Comparison of ENCODE assay signal across 1 cellular context in the genomic region with DNA sequence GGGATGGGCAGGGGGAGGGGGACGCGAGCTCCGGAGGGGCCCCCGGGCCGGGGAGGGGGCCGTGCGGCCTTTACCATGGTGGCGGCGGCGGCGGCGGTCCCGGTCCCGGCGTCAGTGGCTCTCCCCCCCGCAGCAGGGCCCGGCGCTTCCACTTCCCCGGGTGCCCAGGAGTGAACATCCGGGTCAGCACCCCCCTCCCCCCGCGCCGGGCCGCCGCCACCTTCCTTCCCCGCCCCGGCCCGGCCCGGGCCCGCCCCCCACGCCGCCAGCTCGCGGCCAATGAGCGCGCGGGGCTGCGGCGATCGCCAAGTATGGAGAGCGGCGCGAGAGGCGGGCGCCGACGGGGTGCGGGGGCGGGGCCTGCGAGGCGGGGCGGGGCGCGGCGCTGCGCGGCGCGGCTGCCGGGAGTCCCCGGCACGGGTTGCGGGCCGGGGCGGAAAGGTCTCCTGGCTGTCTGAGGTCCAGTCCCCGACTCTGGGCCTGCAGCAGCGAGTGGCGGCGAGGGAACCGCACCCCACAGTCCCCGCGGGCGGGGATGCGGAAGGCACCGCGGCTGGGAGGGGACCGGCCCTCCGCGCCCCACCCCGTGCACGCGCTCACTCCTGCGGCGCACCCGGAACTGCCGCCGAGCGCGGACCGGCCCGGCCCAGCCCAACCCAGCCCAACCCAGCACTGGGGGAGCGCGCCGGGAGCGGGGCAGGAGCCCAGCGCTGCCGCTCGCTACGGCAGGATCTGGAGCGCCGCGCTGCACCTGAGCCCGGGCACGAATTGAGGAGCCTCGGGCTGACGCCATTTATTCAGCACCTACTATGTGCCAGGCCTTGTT.
TF ChIP-seq lines count a peak whose summit lies in the region.

A gene (minus strand): TSS at position 178 of the 826 bp plus-strand sequence. CDS start 101 bp downstream, at position 77.

TF ChIP-seq in SK-N-SH, 30 proteins besides CTCF, POLR2A, EP300 and RAD21 (continued from another document):
- TF ChIP-seq SMC3 (IDR thresholded peaks at IDR 0.05; ENCODE audit: low read depth, low read length) (0 out of 2 replicates have a peak, but pooled peaks have one; percentile 3), POLR2AphosphoS5 (IDR thresholded peaks at IDR 0.05; ENCODE audit: low read depth, low read length) (peak; percentile 60; the same call in 1 of the 2 replicates), SIN3A (IDR thresholded peaks at IDR 0.05; ENCODE audit: borderline replicate concordance, low read depth, low read length) (peak; percentile 58; the same call in 1 of the 2 replicates), TCF12 (IDR thresholded peaks at IDR 0.05) (no peak), FOXJ3 (CRISPR knock-in tag; IDR thresholded peaks at IDR 0.05) (no peak), GATA2 (CRISPR knock-in tag; IDR thresholded peaks at IDR 0.05) (no peak), CHD2 (IDR thresholded peaks at IDR 0.05; ENCODE audit: low read length, partially characterized antibody) (peak; percentile 40), YY1 (IDR thresholded peaks at IDR 0.05; ENCODE audit: low read depth) (no peak), MXI1 (IDR thresholded peaks at IDR 0.05; ENCODE audit: low read depth, low read length) (0 out of 2 replicates have a peak, but pooled peaks have one; percentile 27), TEAD4 (IDR thresholded peaks at IDR 0.05; ENCODE audit: borderline replicate concordance, insufficient read depth) (no peak), ELF1 (IDR thresholded peaks at IDR 0.05) (peak; percentile 72), EZH2phosphoT487 (IDR thresholded peaks at IDR 0.05; ENCODE audit: borderline replicate concordance, low read depth) (no peak), MEF2A (IDR thresholded peaks at IDR 0.05; ENCODE audit: borderline replicate concordance, low read depth) (no peak), JUND (IDR thresholded peaks at IDR 0.05) (no peak), RXRA (IDR thresholded peaks at IDR 0.05; ENCODE audit: borderline replicate concordance, low read depth) (no peak), NFIC (IDR thresholded peaks at IDR 0.05; ENCODE audit: borderline replicate concordance) (no peak), FOSL2 (IDR thresholded peaks at IDR 0.05; ENCODE audit: borderline replicate concordance, low read depth) (no peak)
- TF ChIP-seq, protein P1, sequence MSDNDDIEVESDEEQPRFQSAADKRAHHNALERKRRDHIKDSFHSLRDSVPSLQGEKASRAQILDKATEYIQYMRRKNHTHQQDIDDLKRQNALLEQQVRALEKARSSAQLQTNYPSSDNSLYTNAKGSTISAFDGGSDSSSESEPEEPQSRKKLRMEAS (IDR thresholded peaks at IDR 0.05; ENCODE audit: low read depth), result peak; percentile 13; the same call in 1 of the 2 replicates
- TF ChIP-seq, protein P2, sequence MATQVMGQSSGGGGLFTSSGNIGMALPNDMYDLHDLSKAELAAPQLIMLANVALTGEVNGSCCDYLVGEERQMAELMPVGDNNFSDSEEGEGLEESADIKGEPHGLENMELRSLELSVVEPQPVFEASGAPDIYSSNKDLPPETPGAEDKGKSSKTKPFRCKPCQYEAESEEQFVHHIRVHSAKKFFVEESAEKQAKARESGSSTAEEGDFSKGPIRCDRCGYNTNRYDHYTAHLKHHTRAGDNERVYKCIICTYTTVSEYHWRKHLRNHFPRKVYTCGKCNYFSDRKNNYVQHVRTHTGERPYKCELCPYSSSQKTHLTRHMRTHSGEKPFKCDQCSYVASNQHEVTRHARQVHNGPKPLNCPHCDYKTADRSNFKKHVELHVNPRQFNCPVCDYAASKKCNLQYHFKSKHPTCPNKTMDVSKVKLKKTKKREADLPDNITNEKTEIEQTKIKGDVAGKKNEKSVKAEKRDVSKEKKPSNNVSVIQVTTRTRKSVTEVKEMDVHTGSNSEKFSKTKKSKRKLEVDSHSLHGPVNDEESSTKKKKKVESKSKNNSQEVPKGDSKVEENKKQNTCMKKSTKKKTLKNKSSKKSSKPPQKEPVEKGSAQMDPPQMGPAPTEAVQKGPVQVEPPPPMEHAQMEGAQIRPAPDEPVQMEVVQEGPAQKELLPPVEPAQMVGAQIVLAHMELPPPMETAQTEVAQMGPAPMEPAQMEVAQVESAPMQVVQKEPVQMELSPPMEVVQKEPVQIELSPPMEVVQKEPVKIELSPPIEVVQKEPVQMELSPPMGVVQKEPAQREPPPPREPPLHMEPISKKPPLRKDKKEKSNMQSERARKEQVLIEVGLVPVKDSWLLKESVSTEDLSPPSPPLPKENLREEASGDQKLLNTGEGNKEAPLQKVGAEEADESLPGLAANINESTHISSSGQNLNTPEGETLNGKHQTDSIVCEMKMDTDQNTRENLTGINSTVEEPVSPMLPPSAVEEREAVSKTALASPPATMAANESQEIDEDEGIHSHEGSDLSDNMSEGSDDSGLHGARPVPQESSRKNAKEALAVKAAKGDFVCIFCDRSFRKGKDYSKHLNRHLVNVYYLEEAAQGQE (IDR thresholded peaks at IDR 0.05; ENCODE audit: low read depth, low read length), result peak; percentile 4; the same call in 1 of the 2 replicates
TF ChIP-seq in SK-N-SH: peak in this region for 10.
